Comparison of ENCODE assay signal across 8 cellular contexts in the genomic region with DNA sequence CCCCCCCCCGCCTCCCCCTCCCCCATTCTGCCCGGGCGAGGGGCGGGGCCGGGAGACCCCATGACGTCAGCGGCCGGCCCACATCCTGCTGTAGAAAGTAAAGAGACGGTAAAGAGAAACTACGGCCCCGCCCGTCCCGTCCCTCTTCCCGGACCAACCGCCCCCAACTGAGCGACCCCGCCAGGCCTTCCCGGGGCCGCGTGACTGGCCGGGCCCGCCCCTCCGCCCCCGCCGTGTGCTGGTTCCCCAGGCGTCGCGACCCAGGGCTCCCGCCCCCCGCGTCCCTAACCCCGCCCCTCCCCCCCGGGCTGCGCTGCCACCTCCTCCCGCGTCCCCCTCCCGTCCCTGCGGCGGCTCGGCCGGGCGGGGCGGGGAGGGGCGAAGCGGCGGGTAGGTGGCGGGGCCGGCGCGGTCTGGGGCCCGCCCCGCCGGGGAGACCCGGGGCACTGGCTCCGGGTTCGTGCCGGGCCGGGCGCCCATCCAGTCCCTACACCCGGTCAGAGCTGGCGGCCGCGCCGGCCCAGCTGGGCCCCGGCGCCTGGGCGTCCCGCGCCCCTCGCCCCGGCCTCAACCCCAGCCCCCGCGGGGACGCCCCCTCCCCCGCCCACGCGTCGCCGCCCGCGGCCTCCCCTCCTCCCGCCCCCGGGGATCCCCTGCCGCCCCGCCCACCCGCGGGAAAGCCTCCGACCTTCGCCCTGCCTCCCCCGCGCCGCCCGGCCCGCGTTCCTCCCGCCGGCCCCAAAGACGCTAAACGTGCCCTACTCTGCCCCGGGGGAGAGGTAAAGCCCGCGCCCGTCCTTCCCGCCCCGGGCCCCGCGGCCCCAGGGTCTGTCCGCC. TPM values are rescaled to one million over a fixed set of nuclear protein-coding genes. Genes with fewer than 3 reads are reported as not detected.
DNase-seq lines count a peak whose midpoint lies in the region; ATAC-seq and TF ChIP-seq lines count a peak whose summit lies in the region.

No MANE protein-coding gene starts in this region.

- H3K4me3 ChIP-seq in AG09309 (ENCODE audit: control insufficient read depth, low read depth, low read length) (peak overlapping the region; percentile 83), WI38 (ENCODE audit: low read depth, low read length) (peak overlapping the region; percentile 81), breast epithelium (peak overlapping the region; percentile 79 to 89 (median 88))

- H3K27me3 ChIP-seq in breast epithelium = no peaks in the 10 kb centered on the region

- H3K36me3 ChIP-seq in breast epithelium = no peaks in the 10 kb centered on the region

- peak; percentile 57 for ATAC-seq in GM18909 (IDR thresholded peaks at IDR 0.05; ENCODE audit: poor library complexity, unreplicated experiment)
- ATAC-seq in HG03139 (IDR thresholded peaks at IDR 0.05; ENCODE audit: unreplicated experiment) = peak; percentile 60

- no peaks in the 10 kb centered on the region for H3K9me3 ChIP-seq in breast epithelium

- no peak for TF ChIP-seq POLR2A in breast epithelium (IDR thresholded peaks at IDR 0.05)

- no peak for TF ChIP-seq CTCF in AG09309 (IDR thresholded peaks at IDR 0.05; ENCODE audit: control insufficient read depth, insufficient read depth, low read depth, low read length, missing control alignments)
- TF ChIP-seq CTCF in WI38 (IDR thresholded peaks at IDR 0.05; ENCODE audit: low read depth, low read length) = no peak
- TF ChIP-seq CTCF in breast epithelium (IDR thresholded peaks at IDR 0.05) = no peak

- peak overlapping the region; percentile 97 to 100 for H3K27ac ChIP-seq in breast epithelium

- H3K4me1 ChIP-seq in breast epithelium = peaks cover 0 to 4% of the 10 kb centered on the region in 2 donors

- intact Hi-C loops in breast epithelium (cut with DNase I; ENCODE audit: low total_unique reads) = no loop called here

- DNase-seq in AG09309 (ENCODE audit: low read depth) = peak; percentile 90
- peak; percentile 95 for DNase-seq in NCI-H2227 treated with DMSO at 0.1 percent for 48 hours (lab: John Stamatoyannopoulos, UW)
- peak; percentile 96 to 97 for DNase-seq in breast epithelium (ENCODE audit: low spot score in 2 of 2)
- DNase-seq in inferior parietal cortex (ENCODE audit: extremely low spot score) = peak; percentile 78
- DNase-seq in stimulated activated CD4-positive, alpha-beta T cell treated with anti-CD3 and anti-CD28 coated beads, Interleukin-12 subunit alpha, Interleukin-12 subunit beta, amount 100 ng/mL, for 48 hours (ENCODE audit: low read depth in 2 of 3, low spot score in 1 of 3) = peak; percentile 90 to 96 (median 95)

RNA-seq across cellular contexts. Expression of gene HIVEP1, which starts 0.6 kb away (rescaled TPM):
- 10 to 100 TPM; 24.8 to 41.3 (median 27.2) TPM for total RNA-seq in breast epithelium

Comparison
In these comparisons a context has a peak if more than half of its experiments do, and no peak if none do; other contexts are left out.
1. Peak in every context shown above with its lines: DNase-seq, ATAC-seq, H3K4me3 ChIP-seq and H3K27ac ChIP-seq.